In the genomic region with DNA sequence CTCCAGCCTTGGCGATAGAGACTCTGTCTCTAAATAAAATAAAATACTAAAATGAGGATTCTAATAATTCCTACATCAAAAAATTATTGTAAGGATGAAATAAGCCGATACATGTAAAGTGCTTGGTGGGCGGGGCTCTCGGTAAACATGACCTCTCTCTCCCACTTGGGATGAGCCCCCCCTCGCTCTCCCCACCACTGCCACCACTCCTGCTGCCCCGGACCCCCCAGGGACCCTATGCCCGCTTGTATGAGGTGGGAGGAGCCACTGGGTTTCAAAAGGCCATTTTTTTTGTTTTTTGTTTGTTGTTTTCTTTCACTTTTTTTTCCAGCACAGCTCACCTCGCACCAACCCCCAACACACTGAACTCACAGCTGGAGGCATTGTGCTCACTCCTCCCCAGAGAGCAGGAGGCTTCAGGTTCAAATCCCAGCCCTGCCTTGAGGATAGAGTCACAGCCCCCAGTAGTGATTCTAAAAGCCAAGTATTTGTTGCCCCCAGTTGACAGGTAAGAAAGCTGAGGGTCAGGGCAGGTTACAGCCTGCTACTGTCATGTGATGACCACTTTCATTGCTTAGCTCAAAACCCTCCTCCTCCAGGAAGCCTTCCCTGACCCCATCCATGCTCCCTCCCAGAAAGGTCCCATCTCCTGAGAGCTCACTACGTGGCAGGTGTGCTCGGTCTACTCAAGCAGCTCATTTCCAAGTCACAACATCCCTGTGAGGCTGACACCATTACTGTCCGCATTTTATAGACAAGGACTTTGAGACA, we compare ENCODE assay signal across 24 cellular contexts. TPM values are rescaled to one million over a fixed set of nuclear protein-coding genes. Genes with fewer than 3 reads are reported as not detected.
DNase-seq lines count a peak whose midpoint lies in the region; ATAC-seq and TF ChIP-seq lines count a peak whose summit lies in the region.
"Had no signal": no experiment of that assay in that cellular context is flagged by ENCODE, and none has a peak within 500 bp of the region (broad histone marks: within the 10 kb centered on the region; RNA-seq: fewer than 3 reads in every experiment).

No MANE protein-coding gene starts in this region.

- intact Hi-C loops in spleen (cut with DNase I; ENCODE audit: low total_unique reads) = no loop called here

- H3K9ac ChIP-seq in NT2/D1 (ENCODE audit: insufficient read length, low read depth) = peak overlapping the region; percentile 21
- H3K9ac ChIP-seq: KMS-11, SK-N-SH had no signal

- peaks cover 54% of the 10 kb centered on the region for H3K4me1 Mint-ChIP-seq in GM23338

- no peak overlapping the region for H2AFZ ChIP-seq in GM23338

- H3K27ac ChIP-seq in GM23338 (ENCODE audit: low read depth) (no peak overlapping the region), gastroesophageal sphincter (peak overlapping the region in 3 of 4 donors; percentile 71 to 84 (median 83)), spleen (peak overlapping the region in 4 of 8 donors; percentile 77 to 84 (median 78))
- H3K27ac ChIP-seq: KMS-11, left lung, pancreas had no signal

- H3K4me1 ChIP-seq in GM23338 (ENCODE audit: insufficient read depth) = peaks cover 36% of the 10 kb centered on the region
- peaks cover 52% of the 10 kb centered on the region for H3K4me1 ChIP-seq in NT2/D1 (ENCODE audit: insufficient read depth, insufficient read length)
- H3K4me1 ChIP-seq in gastroesophageal sphincter = peaks cover 0 to 91% (median 45%) of the 10 kb centered on the region in 3 donors
- peaks cover 18 to 87% (median 63%) of the 10 kb centered on the region in 6 donors for H3K4me1 ChIP-seq in spleen

- H3K36me3 ChIP-seq in GM23338 (ENCODE audit: insufficient read depth) = no peaks in the 10 kb centered on the region
- H3K36me3 ChIP-seq in NT2/D1 (ENCODE audit: insufficient read depth, insufficient read length, low read length) = no peaks in the 10 kb centered on the region
- no peaks in the 10 kb centered on the region for H3K36me3 ChIP-seq in gastroesophageal sphincter
- peaks cover 0 to 5% (median 0%) of the 10 kb centered on the region in 6 donors for H3K36me3 ChIP-seq in spleen
- H3K36me3 ChIP-seq: left lung, pancreas, Peyer's patch, thoracic aorta had no signal

- WGBS in gastroesophageal sphincter (ENCODE audit: low coverage in 1 of 2), 2 donors = 56 to 67% methylated on average over 9 of the region's 11 CpGs
- 58 to 67% (median 66%) methylated on average over 11 of the region's 11 CpGs for WGBS in spleen, 5 donors

- ATAC-seq in GM23338 (no peak), gastroesophageal sphincter (no peak)
- ATAC-seq: activated CD8-positive, alpha-beta T cell treated with anti-CD3 and anti-CD28 coated beads, Interleukin-2, amount 10 ng/mL, durations not matched to agents 7 days and 5 days; left lung; pancreas; stimulated activated effector memory CD8-positive, alpha-beta T cell treated with anti-CD3 and anti-CD28 coated beads, Interleukin-12 subunit alpha, Interleukin-12 subunit beta, amount 100 ng/mL, for 72 hours had no signal

- peaks cover 20% of the 10 kb centered on the region for H3K27me3 Mint-ChIP-seq in GM23338 (ENCODE audit: insufficient read depth, low read depth, poor library complexity)

- H3K4me3 ChIP-seq in GM23338 = no peak overlapping the region
- H3K4me3 ChIP-seq in NT2/D1 (ENCODE audit: insufficient read length, low read depth) = no peak overlapping the region
- H3K4me3 ChIP-seq in gastroesophageal sphincter = no peak overlapping the region
- peak overlapping the region in 1 of 8 donors; percentile 27 for H3K4me3 ChIP-seq in spleen
- H3K4me3 ChIP-seq: left lung, pancreas, Peyer's patch, thoracic aorta had no signal

- H3K27ac Mint-ChIP-seq in GM23338 = peak overlapping the region; percentile 38; the same call in 1 of the 2 replicates
- H3K27ac Mint-ChIP-seq: activated B cell treated with CpG ODN at 0.5 μM for 24 hours; activated CD8-positive, alpha-beta T cell treated with anti-CD3 and anti-CD28 coated beads, Interleukin-2, amount 10 ng/mL, durations not matched to agents 7 days and 5 days; activated naive CD4-positive, alpha-beta T cell treated with anti-CD3 and anti-CD28 coated beads, Interleukin-2, amount 50 U/mL, for 24 hours; stimulated activated effector memory CD8-positive, alpha-beta T cell treated with anti-CD3 and anti-CD28 coated beads, Interleukin-12 subunit alpha, Interleukin-12 subunit beta, amount 100 ng/mL, for 72 hours; T-helper 2 cell treated with Interferon-gamma antibody and Interleukin-4, amounts not matched to agents 5 μg/mL and 100 μg/mL, for 36 hours had no signal

- no peaks in the 10 kb centered on the region for H3K9me3 ChIP-seq in NT2/D1 (ENCODE audit: insufficient read depth, low read length)
- no peaks in the 10 kb centered on the region for H3K9me3 ChIP-seq in gastroesophageal sphincter
- H3K9me3 ChIP-seq in spleen = no peaks in the 10 kb centered on the region
- H3K9me3 ChIP-seq: left lung, pancreas, Peyer's patch, SK-N-SH, thoracic aorta had no signal

- DNase-seq in GM23338 (ENCODE audit: low spot score) (no peak), NT2/D1 (ENCODE audit: low read depth, low spot score) (no peak), spleen (peak; percentile 25), NCI-H1048 (lab: John Stamatoyannopoulos, UW) (no peak), NCI-H1092 (lab: John Stamatoyannopoulos, UW) (no peak)
- DNase-seq in activated T-cell treated with anti-CD3 and anti-CD28 coated beads, Interleukin-2, amount 50 U/mL, for 48 hours = no peak
- DNase-seq: activated B cell treated with CpG ODN at 0.5 μM for 24 hours; activated CD8-positive, alpha-beta T cell treated with anti-CD3 and anti-CD28 coated beads, Interleukin-2, amount 10 ng/mL, durations not matched to agents 7 days and 5 days; activated T-cell treated with anti-CD3 and anti-CD28 coated beads, Interleukin-2, amount 50 U/mL, for 1 hour; COR-L47; DND-41; NCI-H2029; NCI-H446 treated with DMSO at 0.1 percent for 48 hours; NK-92 treated with Interleukin-12 subunit alpha and Interleukin-12 subunit beta, amount 100 ng/mL, for 24 hours; pancreas; SK-N-SH had no signal

- TF ChIP-seq POLR2A in gastroesophageal sphincter (IDR thresholded peaks at IDR 0.05) = no peak
- TF ChIP-seq POLR2A in spleen (IDR thresholded peaks at IDR 0.05) = no peak

- H3K9me2 ChIP-seq in GM23338 (ENCODE audit: insufficient read depth) = no peaks in the 10 kb centered on the region
- H3K9me2 ChIP-seq: SK-N-SH had no signal

- no peak for TF ChIP-seq EP300 in gastroesophageal sphincter (IDR thresholded peaks at IDR 0.05)

- TF ChIP-seq CTCF in GM23338 (conservative IDR thresholded peaks at IDR 0.05; ENCODE audit: low read depth in 2 of 2) (no peak), gastroesophageal sphincter (IDR thresholded peaks at IDR 0.05) (no peak), spleen (IDR thresholded peaks at IDR 0.05 in 8 of 11, conservative IDR thresholded peaks at IDR 0.05 in 3 of 11) (no peak)

- no peaks in the 10 kb centered on the region for H3K9me3 Mint-ChIP-seq in GM23338
- H3K9me3 Mint-ChIP-seq: activated B cell treated with CpG ODN at 0.5 μM for 24 hours; activated naive CD4-positive, alpha-beta T cell treated with anti-CD3 and anti-CD28 coated beads, Interleukin-2, amount 50 U/mL, for 24 hours; stimulated activated effector memory CD8-positive, alpha-beta T cell treated with anti-CD3 and anti-CD28 coated beads, Interleukin-12 subunit alpha, Interleukin-12 subunit beta, amount 100 ng/mL, for 72 hours; T-helper 2 cell treated with Interferon-gamma antibody and Interleukin-4, amounts not matched to agents 5 μg/mL and 100 μg/mL, for 36 hours had no signal

- H3F3A ChIP-seq in GM23338 (replicated peaks; ENCODE audit: low read depth) = peaks cover 12% of the 10 kb centered on the region; the same call in 1 of the 2 replicates

- H4K20me1 ChIP-seq in GM23338 (replicated peaks; ENCODE audit: insufficient read depth) = peaks cover 4% of the 10 kb centered on the region; the same call in 1 of the 2 replicates

- H3K27me3 ChIP-seq in GM23338 (ENCODE audit: insufficient read depth) (peaks cover 13% of the 10 kb centered on the region), NT2/D1 (ENCODE audit: insufficient read depth, insufficient read length) (peaks cover 16% of the 10 kb centered on the region), gastroesophageal sphincter (no peaks in the 10 kb centered on the region), spleen (replicated peaks in 1 of 7) (peaks cover 0 to 37% (median 14%) of the 10 kb centered on the region in 7 donors)
- H3K27me3 ChIP-seq: pancreas had no signal

- H3K36me3 Mint-ChIP-seq in GM23338 (ENCODE audit: low read depth) = no peaks in the 10 kb centered on the region; the same call in 2 of the 3 replicates
- H3K36me3 Mint-ChIP-seq: activated naive CD4-positive, alpha-beta T cell treated with anti-CD3 and anti-CD28 coated beads, Interleukin-2, amount 50 U/mL, for 24 hours; stimulated activated effector memory CD8-positive, alpha-beta T cell treated with anti-CD3 and anti-CD28 coated beads, Interleukin-12 subunit alpha, Interleukin-12 subunit beta, amount 100 ng/mL, for 72 hours had no signal

- H3K79me2 ChIP-seq in GM23338 (replicated peaks; ENCODE audit: insufficient read depth) = peaks cover 3% of the 10 kb centered on the region

- H3K4me2 ChIP-seq in GM23338 = 0 out of 2 replicates have a peak overlapping the region, but pooled peaks have one; percentile 26
- H3K4me2 ChIP-seq: KMS-11, SK-N-SH had no signal

- H3K4me3 Mint-ChIP-seq in GM23338 = no peak overlapping the region
- H3K4me3 Mint-ChIP-seq: activated B cell treated with CpG ODN at 0.5 μM for 24 hours; activated CD8-positive, alpha-beta T cell treated with anti-CD3 and anti-CD28 coated beads, Interleukin-2, amount 10 ng/mL, durations not matched to agents 7 days and 5 days; activated naive CD4-positive, alpha-beta T cell treated with anti-CD3 and anti-CD28 coated beads, Interleukin-2, amount 50 U/mL, for 24 hours; stimulated activated effector memory CD8-positive, alpha-beta T cell treated with anti-CD3 and anti-CD28 coated beads, Interleukin-12 subunit alpha, Interleukin-12 subunit beta, amount 100 ng/mL, for 72 hours; T-helper 2 cell treated with Interferon-gamma antibody and Interleukin-4, amounts not matched to agents 5 μg/mL and 100 μg/mL, for 36 hours had no signal

TF ChIP-seq in GM23338, 12 proteins besides CTCF, POLR2A, EP300 and RAD21 (continues in another document):
- TF ChIP-seq NANOG (IDR thresholded peaks at IDR 0.05; ENCODE audit: borderline replicate concordance) = no peak

RNA-seq across cellular contexts. Expression of a gene that starts 4.2 kb away (rescaled TPM):
- 22.4 and 29.7 TPM in 2 replicates for total RNA-seq in GM23338 (2014; rRNA removed; shearing (Covaris generic))
- polyA plus RNA-seq in GM23338 (2016; fragmentation: Nextera tagmentation; extraction: Ambion mirVana) = 5.2 and 5.8 TPM in 2 replicates
- total RNA-seq in gastroesophageal sphincter = 100 to 1,000 TPM in 1 of 4 donors, 10 to 100 TPM in 3; 45.1 to 112 (median 52.6) TPM
- total RNA-seq in spleen = 100 to 1,000 TPM; 134 to 347 (median 175) TPM
- 10 to 100 TPM in 2 of 3 donors, 1 to 10 TPM in 1; 8.0 to 43.5 (median 14.5) TPM for polyA plus RNA-seq in spleen
- total RNA-seq: activated CD8-positive, alpha-beta T cell treated with anti-CD3 and anti-CD28 coated beads, Interleukin-2, amount 10 ng/mL, durations not matched to agents 7 days and 5 days had no signal
